ENCODE assay signal across 11 cellular contexts in genomic region chr9:89996717-89997116, GRCh38.
A peak's percentile ranks its signal among the peaks of the same experiment; 100 is the strongest.
DNase-seq lines count a peak whose midpoint lies in the region; FAIRE-seq and TF ChIP-seq lines count a peak whose summit lies in the region.
"Had no signal": no experiment of that assay in that cellular context is flagged by ENCODE, and none has a peak within 500 bp of the region (broad histone marks: within the 10 kb centered on the region; RNA-seq: fewer than 3 reads in every experiment).

No MANE protein-coding gene starts in this region.

- peak; percentile 47 for FAIRE-seq in islet of Langerhans (lab: Jason Lieb, UNC)

- no peak for TF ChIP-seq CTCF in coronary artery (IDR thresholded peaks at IDR 0.05)

- peak; percentile 23 for DNase-seq in NCI-H1092 treated with DMSO at 0.1 percent for 48 hours (lab: John Stamatoyannopoulos, UW)
- no peak for DNase-seq in NCI-H1092 (lab: John Stamatoyannopoulos, UW)
- DNase-seq in Caki2 (ENCODE audit: low read depth), result peak; percentile 9
- DNase-seq in OCI-M1 (lab: John Stamatoyannopoulos, UW), result peak; percentile 1
- no peak for DNase-seq in amygdala (lab: John Stamatoyannopoulos, UW)
- no peak for DNase-seq in KBM-7
- no peak for DNase-seq in coronary artery (ENCODE audit: low spot score)
- DNase-seq: NCI-H1436, PC-3, thyroid gland had no signal

- H3K4me3 ChIP-seq in coronary artery, result no peak overlapping the region
- H3K4me3 ChIP-seq: thyroid gland had no signal

- in situ Hi-C loops in Caki2 (cut with HindIII; ENCODE audit: low pct_unique_long_range_greater_than_20kb, low sequenced_read_pairs) (no loop called here), KBM-7 (cut with MboI; ENCODE audit: low pct_unique_long_range_greater_than_20kb, low sequenced_read_pairs) (no loop called here)

- H3K27ac ChIP-seq in coronary artery, result no peak overlapping the region
- H3K27ac ChIP-seq: thyroid gland had no signal

Comparison
In these comparisons a context has a peak if more than half of its experiments do, and no peak if none do; other contexts are left out.
1. DNase-seq: peak in NCI-H1092 treated with DMSO at 0.1 percent for 48 hours (single experiment), Caki2 (single experiment) and OCI-M1 (single experiment); none in NCI-H1092 (single experiment), amygdala (0 of 56), KBM-7 (single experiment) and coronary artery (single experiment).